In genomic region chr10:44864042-44864436, GRCh38 we compare ENCODE assay signal across 9 cellular contexts. TPM values are rescaled to one million over a fixed set of nuclear protein-coding genes. Genes with fewer than 3 reads are reported as not detected.
DNase-seq lines count a peak whose midpoint lies in the region; ATAC-seq, FAIRE-seq and TF ChIP-seq lines count a peak whose summit lies in the region.
"Had no signal": no experiment of that assay in that cellular context is flagged by ENCODE, and none has a peak within 500 bp of the region (broad histone marks: within the 10 kb centered on the region; RNA-seq: fewer than 3 reads in every experiment).

No MANE protein-coding gene starts in this region.

- intact Hi-C loops in breast epithelium (cut with DNase I; ENCODE audit: low total_unique reads), result no loop called here

- H3K9me3 ChIP-seq in CD4-positive, CD25-positive, alpha-beta regulatory T cell (ENCODE audit: control insufficient read depth in 2 of 2, low read length in 2 of 2), result no peaks in the 10 kb centered on the region
- H3K9me3 ChIP-seq in breast epithelium (no peaks in the 10 kb centered on the region), upper lobe of left lung (no peaks in the 10 kb centered on the region)

- ATAC-seq in CD4-positive, CD25-positive, alpha-beta regulatory T cell (ENCODE audit: low read depth in 2 of 2), result no peak
- ATAC-seq in memory B cell (ENCODE audit: low read depth) (peak; percentile 49), upper lobe of left lung (ENCODE audit: low FRiP score in 2 of 2) (peak; percentile 22 to 61), HG02973 (IDR thresholded peaks at IDR 0.05; ENCODE audit: unreplicated experiment) (no peak)

- 36 to 50% methylated on average over 15 to 17 of the region's 17 CpGs for WGBS in upper lobe of left lung, 2 donors

- H3K36me3 ChIP-seq in CD4-positive, CD25-positive, alpha-beta regulatory T cell (ENCODE audit: control insufficient read depth, insufficient read depth, low read length), result no peaks in the 10 kb centered on the region
- H3K36me3 ChIP-seq in breast epithelium, result no peaks in the 10 kb centered on the region
- no peaks in the 10 kb centered on the region for H3K36me3 ChIP-seq in upper lobe of left lung

- no peak for TF ChIP-seq POLR2A in breast epithelium (IDR thresholded peaks at IDR 0.05)
- TF ChIP-seq POLR2A in upper lobe of left lung (IDR thresholded peaks at IDR 0.05), result no peak

- H3K27me3 ChIP-seq in CD4-positive, CD25-positive, alpha-beta regulatory T cell (ENCODE audit: control insufficient read depth, insufficient read depth, low read length), result peaks cover 15% of the 10 kb centered on the region
- no peaks in the 10 kb centered on the region for H3K27me3 ChIP-seq in breast epithelium
- H3K27me3 ChIP-seq in upper lobe of left lung, result no peaks in the 10 kb centered on the region

- TF ChIP-seq EP300 in upper lobe of left lung (IDR thresholded peaks at IDR 0.05), result no peak

- no peak overlapping the region for H3K27ac ChIP-seq in CD4-positive, CD25-positive, alpha-beta regulatory T cell (ENCODE audit: insufficient read depth, low read length, poor library complexity, severe bottlenecking)
- peak overlapping the region; percentile 75 to 90 for H3K27ac ChIP-seq in breast epithelium
- H3K27ac ChIP-seq in upper lobe of left lung, result peak overlapping the region in 1 of 4 donors; percentile 4

- H3K27ac Mint-ChIP-seq in CD4-positive, CD25-positive, alpha-beta regulatory T cell, result no peak overlapping the region
- H3K27ac Mint-ChIP-seq in memory B cell, result no peak overlapping the region

- TF ChIP-seq CTCF in breast epithelium (IDR thresholded peaks at IDR 0.05) (no peak), upper lobe of left lung (IDR thresholded peaks at IDR 0.05) (no peak)

- peak overlapping the region; percentile 67 for H3K4me3 ChIP-seq in CD4-positive, CD25-positive, alpha-beta regulatory T cell (ENCODE audit: low read depth, low read length)
- peak overlapping the region; percentile 39 to 73 (median 54) for H3K4me3 ChIP-seq in breast epithelium
- peak overlapping the region in 3 of 4 donors; percentile 47 to 59 (median 48) for H3K4me3 ChIP-seq in upper lobe of left lung

- H3K4me1 Mint-ChIP-seq in CD4-positive, CD25-positive, alpha-beta regulatory T cell, result peaks cover 0 to 19% (median 5%) of the 10 kb centered on the region in 4 donors
- peaks cover 12% of the 10 kb centered on the region for H3K4me1 Mint-ChIP-seq in memory B cell

- H3K27me3 Mint-ChIP-seq in CD4-positive, CD25-positive, alpha-beta regulatory T cell, result peaks cover 52% of the 10 kb centered on the region
- peaks cover 24% of the 10 kb centered on the region for H3K27me3 Mint-ChIP-seq in memory B cell

- peaks cover 0 to 4% (median 0%) of the 10 kb centered on the region in 7 donors for H3K9me3 Mint-ChIP-seq in CD4-positive, CD25-positive, alpha-beta regulatory T cell
- H3K9me3 Mint-ChIP-seq in memory B cell, result peaks cover under 1% of the 10 kb centered on the region

- in situ Hi-C loops in KBM-7 (cut with MboI; ENCODE audit: low pct_unique_long_range_greater_than_20kb, low sequenced_read_pairs), result loop anchor here (25.0 kb wide), 2 partner anchors 477 to 1202 kb away; partner anchors contain the start of gene CXCL12

- no peaks in the 10 kb centered on the region for H3K36me3 Mint-ChIP-seq in CD4-positive, CD25-positive, alpha-beta regulatory T cell
- no peaks in the 10 kb centered on the region for H3K36me3 Mint-ChIP-seq in memory B cell

- peak in 2 of 3 donors; percentile 2 to 5 for DNase-seq in CD4-positive, CD25-positive, alpha-beta regulatory T cell
- peak; percentile 7 for DNase-seq in KBM-7
- peak; percentile 45 to 58 for DNase-seq in breast epithelium (ENCODE audit: low spot score in 2 of 2)
- peak in 1 of 2 donors; percentile 16 for DNase-seq in memory B cell (ENCODE audit: low spot score in 2 of 2)
- peak; percentile 44 to 70 for DNase-seq in upper lobe of left lung
- DNase-seq in GM19240 (ENCODE audit: insufficient read length, low spot score), result no peak
- no peak for DNase-seq in RCC 7860 (ENCODE audit: low spot score)

- peak overlapping the region; percentile 72 to 92 (median 80) for H3K4me3 Mint-ChIP-seq in CD4-positive, CD25-positive, alpha-beta regulatory T cell
- peak overlapping the region; percentile 86 for H3K4me3 Mint-ChIP-seq in memory B cell

- H3K4me1 ChIP-seq in CD4-positive, CD25-positive, alpha-beta regulatory T cell (ENCODE audit: control insufficient read depth, insufficient read depth, low read length, poor library complexity, severe bottlenecking), result peaks cover 10% of the 10 kb centered on the region
- no peaks in the 10 kb centered on the region for H3K4me1 ChIP-seq in breast epithelium
- H3K4me1 ChIP-seq in upper lobe of left lung, result peaks cover 11 to 27% (median 14%) of the 10 kb centered on the region in 4 donors

- no peak for FAIRE-seq in RCC 7860 (lab: Jason Lieb, UNC)

RNA-seq across cellular contexts. Expression of gene TMEM72, which starts 47.1 kb away (rescaled TPM):
- not detected for total RNA-seq in CD4-positive, CD25-positive, alpha-beta regulatory T cell
- not detected for polyA plus RNA-seq in CD4-positive, CD25-positive, alpha-beta regulatory T cell
- total RNA-seq in breast epithelium (not detected), upper lobe of left lung (under 1 TPM in 1 of 6 donors, not detected in 5; 0.06 TPM)
- total RNA-seq: dermis microvascular lymphatic vessel endothelial cell had no signal

Comparison
In these comparisons a context has a peak if more than half of its experiments do, and no peak if none do; other contexts are left out.
1. ATAC-seq: peak in memory B cell (single experiment) and upper lobe of left lung (2 of 2); none in CD4-positive, CD25-positive, alpha-beta regulatory T cell (0 of 2) and HG02973 (single experiment).
2. DNase-seq: peak in CD4-positive, CD25-positive, alpha-beta regulatory T cell (2 of 3), KBM-7 (single experiment), breast epithelium (2 of 2) and upper lobe of left lung (2 of 2); none in GM19240 (single experiment) and RCC 7860 (single experiment).
3. Peak in every context shown above with its lines, with median percentiles within 50 percentile points of each other: H3K4me3 ChIP-seq.